ENCODE assay signal across 1 cellular context in genomic region chr12:93279849-93280412, GRCh38.
TF ChIP-seq lines count a peak whose summit lies in the region.

No MANE protein-coding gene starts in this region.

TF ChIP-seq in SK-N-SH treated with all-trans-retinoic acid at 6 μM for 48 hours, 23 proteins besides CTCF, POLR2A, EP300 and RAD21 (continued from another document):
- TF ChIP-seq ARNTL (CRISPR knock-in tag; IDR thresholded peaks at IDR 0.05; ENCODE audit: borderline replicate concordance, low read depth), result no peak
- no peak for TF ChIP-seq ZNF8 (CRISPR knock-in tag; IDR thresholded peaks at IDR 0.05)
- TF ChIP-seq BACH2 (CRISPR knock-in tag; IDR thresholded peaks at IDR 0.05; ENCODE audit: borderline replicate concordance), result no peak
- TF ChIP-seq TSHZ2 (CRISPR knock-in tag; IDR thresholded peaks at IDR 0.05), result no peak
- no peak for TF ChIP-seq OSR1 (CRISPR knock-in tag; IDR thresholded peaks at IDR 0.05)
- no peak for TF ChIP-seq GLIS3 (CRISPR knock-in tag; IDR thresholded peaks at IDR 0.05)
- no peak for TF ChIP-seq POU6F1 (CRISPR knock-in tag; IDR thresholded peaks at IDR 0.05; ENCODE audit: borderline replicate concordance, low read depth)
- no peak for TF ChIP-seq TOX (CRISPR knock-in tag; IDR thresholded peaks at IDR 0.05; ENCODE audit: borderline replicate concordance)
- TF ChIP-seq TCF4 (CRISPR knock-in tag; IDR thresholded peaks at IDR 0.05; ENCODE audit: borderline replicate concordance), result no peak
- TF ChIP-seq ZC3H10 (CRISPR knock-in tag; IDR thresholded peaks at IDR 0.05), result no peak
- no peak for TF ChIP-seq ZFP30 (CRISPR knock-in tag; IDR thresholded peaks at IDR 0.05)
